ENCODE assay signal across 18 cellular contexts in the genomic region with DNA sequence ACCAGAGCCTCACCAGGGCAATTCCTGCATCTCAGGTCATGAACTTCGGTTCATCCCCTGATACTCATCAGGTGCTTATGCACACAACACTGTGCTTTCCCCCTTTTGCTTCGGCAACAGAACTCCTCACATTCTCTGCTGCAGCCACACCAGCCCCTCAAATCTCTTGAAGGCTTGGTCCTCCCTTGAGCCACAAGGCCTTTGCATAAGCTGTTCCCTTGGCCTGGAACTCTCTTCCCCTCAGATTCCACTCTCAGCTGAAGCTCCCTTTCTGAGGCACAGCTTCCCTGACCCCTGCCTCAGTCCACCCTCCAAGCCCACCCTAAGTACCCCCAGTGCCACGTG.
A peak's percentile ranks its signal among the peaks of the same experiment; 100 is the strongest.
DNase-seq lines count a peak whose midpoint lies in the region; ATAC-seq and TF ChIP-seq lines count a peak whose summit lies in the region.
"Had no signal": no experiment of that assay in that cellular context is flagged by ENCODE, and none has a peak within 500 bp of the region (broad histone marks: within the 10 kb centered on the region; RNA-seq: fewer than 3 reads in every experiment).

No MANE protein-coding gene starts in this region.

- H3K27me3 Mint-ChIP-seq in activated T-cell treated with anti-CD3 and anti-CD28 coated beads, Interleukin-2, amount 50 U/mL, for 24 hours, result no peaks in the 10 kb centered on the region
- no peaks in the 10 kb centered on the region for H3K27me3 Mint-ChIP-seq in T-cell
- peaks cover 8 to 13% (median 13%) of the 10 kb centered on the region in 3 donors for H3K27me3 Mint-ChIP-seq in immature natural killer cell (ENCODE audit: low read depth in 3 of 3)
- H3K27me3 Mint-ChIP-seq: dendritic cell treated with granulocyte-macrophage colony-stimulating factor and Interleukin-4, amounts not matched to agents 40 ng/mL and 50 ng/mL, for 4 days had no signal

- CTCF ChIA-PET in T-cell (lab: Charles Lee), result interaction anchor here (0.5 to 1.9 kb wide), 5 partner anchors 14 to 139 kb away, joined by 3 to 8 read pairs (median 4); no protein-coding TSS in a partner anchor

- H3K27ac Mint-ChIP-seq in activated T-cell treated with anti-CD3 and anti-CD28 coated beads, Interleukin-2, amount 50 U/mL, for 24 hours, result peak overlapping the region; percentile 85
- peak overlapping the region; percentile 93 to 98 for H3K27ac Mint-ChIP-seq in T-cell
- peak overlapping the region; percentile 84 to 95 (median 92) for H3K27ac Mint-ChIP-seq in immature natural killer cell
- H3K27ac Mint-ChIP-seq: dendritic cell treated with granulocyte-macrophage colony-stimulating factor and Interleukin-4, amounts not matched to agents 40 ng/mL and 50 ng/mL, for 4 days; progenitor cell of endocrine pancreas had no signal

- no peak overlapping the region for H3K4me3 ChIP-seq in thymus (ENCODE audit: low read length)
- H3K4me3 ChIP-seq in sigmoid colon, result no peak overlapping the region
- H3K4me3 ChIP-seq: esophagus squamous epithelium, mucosa of descending colon had no signal

- POLR2A ChIA-PET in T-cell (lab: Charles Lee), result interaction anchor here (0.5 to 0.8 kb wide), 5 partner anchors 9 to 309 kb away, joined by 3 to 13 read pairs (median 5); no protein-coding TSS in a partner anchor

- WGBS in thymus, result 65% methylated on average over 3 of the region's 3 CpGs
- 73 to 87% methylated on average over 3 of the region's 3 CpGs for WGBS in sigmoid colon, 2 donors

- H3K27me3 ChIP-seq in thymus (ENCODE audit: control insufficient read depth, insufficient read depth) (no peaks in the 10 kb centered on the region), sigmoid colon (no peaks in the 10 kb centered on the region)
- H3K27me3 ChIP-seq: esophagus squamous epithelium had no signal

- TF ChIP-seq POLR2A in sigmoid colon (IDR thresholded peaks at IDR 0.05), result no peak

- TF ChIP-seq CTCF in sigmoid colon (IDR thresholded peaks at IDR 0.05), result no peak

- peaks cover 84% of the 10 kb centered on the region for H3K4me1 Mint-ChIP-seq in activated T-cell treated with anti-CD3 and anti-CD28 coated beads, Interleukin-2, amount 50 U/mL, for 24 hours (ENCODE audit: low read depth)
- peaks cover 74 to 84% (median 80%) of the 10 kb centered on the region in 3 donors for H3K4me1 Mint-ChIP-seq in T-cell
- H3K4me1 Mint-ChIP-seq in immature natural killer cell, result peaks cover 73 to 92% of the 10 kb centered on the region in 2 donors

- H3K4me1 ChIP-seq in thymus (ENCODE audit: control insufficient read depth, insufficient read depth, low read length) (peaks cover 28% of the 10 kb centered on the region), sigmoid colon (no peaks in the 10 kb centered on the region)

- peaks cover 14% of the 10 kb centered on the region for H3K36me3 Mint-ChIP-seq in activated T-cell treated with anti-CD3 and anti-CD28 coated beads, Interleukin-2, amount 50 U/mL, for 24 hours (ENCODE audit: low read depth)
- peaks cover 34% of the 10 kb centered on the region for H3K36me3 Mint-ChIP-seq in T-cell
- peaks cover 5 to 15% (median 9%) of the 10 kb centered on the region in 3 donors for H3K36me3 Mint-ChIP-seq in immature natural killer cell

- H3K4me3 Mint-ChIP-seq in activated T-cell treated with anti-CD3 and anti-CD28 coated beads, Interleukin-2, amount 50 U/mL, for 24 hours, result no peak overlapping the region
- peak overlapping the region in 2 of 3 donors; percentile 34 to 93 for H3K4me3 Mint-ChIP-seq in T-cell
- peak overlapping the region; percentile 58 to 80 (median 65) for H3K4me3 Mint-ChIP-seq in immature natural killer cell
- H3K4me3 Mint-ChIP-seq: dendritic cell treated with granulocyte-macrophage colony-stimulating factor and Interleukin-4, amounts not matched to agents 40 ng/mL and 50 ng/mL, for 4 days had no signal

- TF ChIP-seq EP300 in sigmoid colon (IDR thresholded peaks at IDR 0.05), result no peak

- H3K36me3 ChIP-seq in thymus (ENCODE audit: control insufficient read depth, insufficient read depth) (no peaks in the 10 kb centered on the region), sigmoid colon (no peaks in the 10 kb centered on the region)
- H3K36me3 ChIP-seq: esophagus squamous epithelium had no signal

- intact Hi-C loops in sigmoid colon (cut with DNase I), result no loop called here

- ATAC-seq in T-cell (replicated peaks in 1 of 4) (no peak), HG03565 (IDR thresholded peaks at IDR 0.05; ENCODE audit: unreplicated experiment) (no peak)
- ATAC-seq: mucosa of descending colon had no signal

- H3K9me3 ChIP-seq in thymus (ENCODE audit: control insufficient read depth), result no peaks in the 10 kb centered on the region
- no peaks in the 10 kb centered on the region for H3K9me3 ChIP-seq in sigmoid colon
- H3K9me3 ChIP-seq: esophagus squamous epithelium, mucosa of descending colon had no signal

- peak overlapping the region; percentile 95 for H3K27ac ChIP-seq in thymus (ENCODE audit: low read depth)
- H3K27ac ChIP-seq in sigmoid colon, result no peak overlapping the region
- H3K27ac ChIP-seq: esophagus squamous epithelium had no signal

- DNase-seq in activated T-cell treated with anti-CD3 and anti-CD28 coated beads, Interleukin-2, amount 50 U/mL, for 24 hours, result no peak
- no peak for DNase-seq in activated T-cell treated with anti-CD3 and anti-CD28 coated beads for 4 hours
- no peak for DNase-seq in T-cell
- no peak for DNase-seq in immature natural killer cell
- DNase-seq in sigmoid colon, result no peak
- no peak for DNase-seq in stimulated activated CD4-positive, alpha-beta T cell treated with anti-CD3 and anti-CD28 coated beads, Interleukin-4, amount 100 ng/mL, for 24 hours
- DNase-seq: activated CD4-positive, alpha-beta T cell treated with anti-CD3 and anti-CD28 coated beads for 1 hour; esophagus squamous epithelium; head of caudate nucleus; NCI-H2081 treated with DMSO at 0.1 percent for 48 hours; NCI-H69; stimulated activated CD4-positive, alpha-beta T cell treated with anti-CD3 and anti-CD28 coated beads, Interleukin-12 subunit alpha, Interleukin-12 subunit beta, amount 100 ng/mL, for 4 hours; SW 1271 had no signal

- H3K9me3 Mint-ChIP-seq in activated T-cell treated with anti-CD3 and anti-CD28 coated beads, Interleukin-2, amount 50 U/mL, for 24 hours, result no peaks in the 10 kb centered on the region
- H3K9me3 Mint-ChIP-seq in T-cell (no peaks in the 10 kb centered on the region), immature natural killer cell (no peaks in the 10 kb centered on the region)
- H3K9me3 Mint-ChIP-seq: dendritic cell treated with granulocyte-macrophage colony-stimulating factor and Interleukin-4, amounts not matched to agents 40 ng/mL and 50 ng/mL, for 4 days had no signal
